In the genomic region with DNA sequence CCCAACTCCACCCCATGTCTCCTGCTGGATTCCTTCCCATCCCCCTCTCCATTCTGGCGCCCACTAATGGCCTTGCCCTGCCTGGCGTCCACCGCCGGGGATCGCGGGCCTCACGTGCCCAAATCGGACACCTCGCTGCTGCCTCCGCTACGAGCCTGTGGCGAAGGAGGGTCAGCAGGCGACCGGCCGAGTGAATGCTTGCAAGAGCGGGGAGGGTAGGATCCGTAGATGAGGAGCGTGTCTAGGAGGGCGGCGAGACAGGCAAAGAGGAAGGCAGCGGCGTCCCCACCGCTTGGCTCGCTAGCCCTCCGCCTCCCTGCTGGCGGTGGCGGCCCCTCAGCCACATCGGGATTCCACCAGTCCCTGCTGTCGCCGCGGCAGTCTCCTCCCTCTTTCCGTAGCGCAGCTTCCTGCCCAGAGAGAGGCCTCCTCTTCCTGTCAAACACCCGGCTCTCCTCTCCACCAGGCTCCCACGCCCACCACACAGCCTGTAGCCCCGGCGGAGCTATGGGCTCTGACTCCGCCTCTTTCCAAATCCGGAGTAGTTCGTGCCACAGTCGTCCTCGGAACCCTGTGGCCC, we compare ENCODE assay signal across 8 cellular contexts. TPM values are rescaled to one million over a fixed set of nuclear protein-coding genes. Genes with fewer than 3 reads are reported as not detected.
DNase-seq lines count a peak whose midpoint lies in the region; ATAC-seq and TF ChIP-seq lines count a peak whose summit lies in the region.

TSS of gene SPIN2B (minus strand) at position 387 of the 580 bp plus-strand sequence.

- peak; percentile 98 for ATAC-seq in GM23338
- ATAC-seq in foreskin keratinocyte, result peak; percentile 98

- 0 out of 2 replicates have a peak, but pooled peaks cover 3% of the 10 kb centered on the region for H3K4me1 ChIP-seq in GM23338 (ENCODE audit: insufficient read depth)
- no peaks in the 10 kb centered on the region for H3K4me1 ChIP-seq in foreskin keratinocyte
- H3K4me1 ChIP-seq in neural progenitor cell, result no peaks in the 10 kb centered on the region

- H3K4me2 ChIP-seq in GM23338, result peak within 1 kb of the TSS; percentile 71
- H3K4me2 ChIP-seq in neural progenitor cell, result peak within 1 kb of the TSS; percentile 86

- H3K9ac ChIP-seq in neural progenitor cell, result peak within 1 kb of the TSS; percentile 37

- H3K27me3 ChIP-seq in GM23338 (ENCODE audit: insufficient read depth) (no peaks in the 10 kb centered on the region), foreskin keratinocyte (no peaks in the 10 kb centered on the region), neural progenitor cell (no peaks in the 10 kb centered on the region)

- H2AFZ ChIP-seq in GM23338, result no peak within 1 kb of the TSS
- H2AFZ ChIP-seq in neural progenitor cell (replicated peaks), result no peak within 1 kb of the TSS

- no peaks in the 10 kb centered on the region for H3F3A ChIP-seq in GM23338 (replicated peaks; ENCODE audit: low read depth)
- H3F3A ChIP-seq in neural progenitor cell (ENCODE audit: low read depth), result no peaks in the 10 kb centered on the region

- H3K79me2 ChIP-seq in GM23338 (replicated peaks; ENCODE audit: insufficient read depth) (peaks cover 14% of the 10 kb centered on the region), neural progenitor cell (ENCODE audit: low read depth) (peaks cover 12% of the 10 kb centered on the region)

- H4K20me1 ChIP-seq in GM23338 (replicated peaks; ENCODE audit: insufficient read depth) (no peaks in the 10 kb centered on the region), neural progenitor cell (ENCODE audit: low read depth) (no peaks in the 10 kb centered on the region)

- no peaks in the 10 kb centered on the region; the same call in 2 of the 3 replicates for H3K9me3 Mint-ChIP-seq in GM23338
- peaks cover 6% of the 10 kb centered on the region for H3K9me3 Mint-ChIP-seq in neural progenitor cell

- H3K4me3 Mint-ChIP-seq in GM23338, result peak within 1 kb of the TSS; percentile 88
- H3K4me3 Mint-ChIP-seq in neural progenitor cell, result peak within 1 kb of the TSS; percentile 90

- H3K36me3 ChIP-seq in GM23338 (ENCODE audit: insufficient read depth) (no peaks in the 10 kb centered on the region), neural progenitor cell (no peaks in the 10 kb centered on the region)

- H3K27ac Mint-ChIP-seq in GM23338, result peak within 1 kb of the TSS; percentile 95
- H3K27ac Mint-ChIP-seq in neural progenitor cell, result peak within 1 kb of the TSS; percentile 63

- H3K9me3 ChIP-seq in neural progenitor cell (ENCODE audit: low read depth), result peaks cover 3% of the 10 kb centered on the region

- TF ChIP-seq CTCF in GM23338 (conservative IDR thresholded peaks at IDR 0.05; ENCODE audit: low read depth in 2 of 2), result no peak
- TF ChIP-seq CTCF in foreskin keratinocyte (conservative IDR thresholded peaks at IDR 0.05), result no peak
- TF ChIP-seq CTCF in neural progenitor cell (IDR thresholded peaks at IDR 0.05), result peak; percentile 27

- DNase-seq in Daoy (ENCODE audit: low read depth), result peak; percentile 88
- peak; percentile 91 for DNase-seq in GM23338 (ENCODE audit: low spot score)
- peak; percentile 78 for DNase-seq in LHCN-M2 (ENCODE audit: low read depth)
- peak; percentile 95 for DNase-seq in SHP77 (lab: John Stamatoyannopoulos, UW)
- DNase-seq in activated effector memory CD4-positive, alpha-beta T cell treated with Interleukin-2 at 50 U/mL for 16 hours, result peak; percentile 63
- DNase-seq in foreskin keratinocyte, result peak; percentile 12 to 38
- peak; percentile 91 for DNase-seq in neural progenitor cell (ENCODE audit: low spot score)
- peak; percentile 49 for DNase-seq in stromal cell of bone marrow (ENCODE audit: low read depth)

- H3K4me1 Mint-ChIP-seq in GM23338, result peaks cover 10% of the 10 kb centered on the region; the same call in 2 of the 3 replicates
- no peaks in the 10 kb centered on the region for H3K4me1 Mint-ChIP-seq in neural progenitor cell

- H3K27ac ChIP-seq in GM23338 (ENCODE audit: low read depth), result peak within 1 kb of the TSS; percentile 84
- H3K27ac ChIP-seq in foreskin keratinocyte, result no peak within 1 kb of the TSS
- peak within 1 kb of the TSS; percentile 84 for H3K27ac ChIP-seq in neural progenitor cell

- no peaks in the 10 kb centered on the region for H3K9me2 ChIP-seq in GM23338 (ENCODE audit: insufficient read depth)

- H3K27me3 Mint-ChIP-seq in GM23338 (ENCODE audit: insufficient read depth, low read depth, poor library complexity), result peaks cover 4% of the 10 kb centered on the region
- no peaks in the 10 kb centered on the region for H3K27me3 Mint-ChIP-seq in neural progenitor cell (ENCODE audit: insufficient read depth, low read depth)

- H3K36me3 Mint-ChIP-seq in GM23338 (ENCODE audit: low read depth) (peaks cover 15% of the 10 kb centered on the region), neural progenitor cell (peaks cover 5% of the 10 kb centered on the region)

- H3K4me3 ChIP-seq in GM23338 (peak within 1 kb of the TSS; percentile 56), neural progenitor cell (peak within 1 kb of the TSS; percentile 61)

TF ChIP-seq in GM23338, 12 proteins besides CTCF, POLR2A, EP300 and RAD21:
- no peak for TF ChIP-seq CREB1 (CRISPR knock-in tag; IDR thresholded peaks at IDR 0.05; ENCODE audit: low read depth)
- TF ChIP-seq POLR2AphosphoS5 (IDR thresholded peaks at IDR 0.05; ENCODE audit: low read depth), result peak; percentile 53

RNA-seq across cellular contexts. Expression of gene SPIN2B, which starts in this region (rescaled TPM):
- total RNA-seq in Daoy (2014; rRNA removed; shearing (Covaris generic)), result 2.7 and 5.2 TPM in 2 replicates
- 7.9 and 10.6 TPM in 2 replicates for total RNA-seq in GM23338 (2014; rRNA removed; shearing (Covaris generic))
- 9.6 and 12.6 TPM in 2 replicates for polyA plus RNA-seq in GM23338 (2016; fragmentation: Nextera tagmentation; extraction: Ambion mirVana)
- 9.4 and 13.7 TPM in 2 replicates for total RNA-seq in LHCN-M2 (2014; rRNA removed)
- 12.1 TPM for polyA plus RNA-seq in LHCN-M2 (2012)
- 3.6 and 4.3 TPM in 2 replicates for total RNA-seq in foreskin keratinocyte
- 4.0 and 4.2 TPM in 2 replicates for polyA plus RNA-seq in foreskin keratinocyte
- total RNA-seq in neural progenitor cell (ENCODE audit: low replicate concordance), result 6.0 and 15.3 TPM in 2 replicates

Comparison
In these comparisons a context has a peak if more than half of its experiments do, and no peak if none do; other contexts are left out.
1. DNase-seq: peak in every context shown above with its lines; median percentile 95 in SHP77; 91 in GM23338; 91 in neural progenitor cell; 88 in Daoy; 78 in LHCN-M2; 63 in activated effector memory CD4-positive, alpha-beta T cell treated with Interleukin-2 at 50 U/mL for 16 hours; 49 in stromal cell of bone marrow; 25 in foreskin keratinocyte.